9 cellular contexts compared by ENCODE assay signal in the genomic region with DNA sequence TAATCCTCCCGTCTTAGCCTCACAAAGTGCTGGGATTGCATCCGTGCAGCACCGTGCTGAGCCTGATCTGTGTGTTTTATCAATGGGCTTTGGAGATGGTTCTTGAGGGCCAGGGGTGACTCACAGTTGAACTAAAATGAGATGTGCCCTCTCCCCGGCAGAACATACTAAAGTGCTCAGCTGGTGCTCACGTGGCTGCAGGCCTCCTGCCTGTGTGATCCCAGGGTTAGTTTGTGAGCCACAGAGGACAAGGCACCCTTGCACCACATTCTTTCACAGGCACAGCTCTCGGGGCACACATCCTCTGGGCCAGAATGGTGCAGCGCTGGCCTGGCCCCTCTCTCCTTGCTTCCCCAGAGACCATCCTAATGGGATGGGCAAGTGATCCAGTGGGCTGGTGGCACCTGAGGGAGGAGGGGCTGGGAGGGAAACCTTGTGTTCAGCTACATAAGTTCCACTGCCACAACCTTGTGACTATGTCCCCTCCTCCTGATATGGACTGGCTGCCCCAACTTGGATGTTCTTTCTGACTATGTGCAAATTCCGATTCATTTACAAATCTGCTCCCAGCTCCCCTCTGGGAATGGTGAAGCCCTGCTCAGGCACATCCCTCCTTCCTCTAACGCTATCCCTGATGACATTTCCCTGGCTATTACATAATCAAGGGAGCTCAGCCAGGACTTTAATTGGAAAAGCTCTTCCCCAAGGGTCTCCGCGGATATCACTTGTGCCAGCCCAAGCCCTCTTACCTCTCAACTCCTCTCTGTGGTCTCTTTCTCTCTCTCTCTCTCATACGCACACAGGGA.
DNase-seq lines count a peak whose midpoint lies in the region; ATAC-seq and TF ChIP-seq lines count a peak whose summit lies in the region.
"Had no signal": no experiment of that assay in that cellular context is flagged by ENCODE, and none has a peak within 500 bp of the region (broad histone marks: within the 10 kb centered on the region; RNA-seq: fewer than 3 reads in every experiment).

No MANE protein-coding gene starts in this region.

- peak; percentile 84 for DNase-seq in EL
- DNase-seq in HT1080 (ENCODE audit: low read depth): peak; percentile 58
- no peak for DNase-seq in neural crest cell (ENCODE audit: low read depth, low spot score)
- no peak for DNase-seq in NCI-H774 (lab: John Stamatoyannopoulos, UW)
- DNase-seq: dorsolateral prefrontal cortex had no signal

- peak overlapping the region; percentile 47 for H3K27ac Mint-ChIP-seq in dendritic cell treated with granulocyte-macrophage colony-stimulating factor and Interleukin-4, amounts not matched to agents 40 ng/mL and 50 ng/mL, for 4 days
- H3K27ac Mint-ChIP-seq in neural crest cell (ENCODE audit: unreplicated experiment): peak overlapping the region; percentile 21

- peaks cover 3% of the 10 kb centered on the region for H3K27me3 Mint-ChIP-seq in dendritic cell treated with granulocyte-macrophage colony-stimulating factor and Interleukin-4, amounts not matched to agents 40 ng/mL and 50 ng/mL, for 4 days
- no peaks in the 10 kb centered on the region for H3K27me3 Mint-ChIP-seq in neural crest cell (ENCODE audit: low read depth)

- no peaks in the 10 kb centered on the region for H3K9me3 Mint-ChIP-seq in dendritic cell treated with granulocyte-macrophage colony-stimulating factor and Interleukin-4, amounts not matched to agents 40 ng/mL and 50 ng/mL, for 4 days
- H3K9me3 Mint-ChIP-seq in neural crest cell: no peaks in the 10 kb centered on the region

- H3K36me3 Mint-ChIP-seq in dendritic cell treated with granulocyte-macrophage colony-stimulating factor and Interleukin-4, amounts not matched to agents 40 ng/mL and 50 ng/mL, for 4 days (ENCODE audit: low read depth): no peaks in the 10 kb centered on the region
- H3K36me3 Mint-ChIP-seq in neural crest cell (ENCODE audit: low read depth): no peaks in the 10 kb centered on the region

- H3K4me1 Mint-ChIP-seq in dendritic cell treated with granulocyte-macrophage colony-stimulating factor and Interleukin-4, amounts not matched to agents 40 ng/mL and 50 ng/mL, for 4 days (ENCODE audit: low read depth): peaks cover 88% of the 10 kb centered on the region
- H3K4me1 Mint-ChIP-seq in neural crest cell: no peaks in the 10 kb centered on the region

- ATAC-seq in esophagus mucosa (no peak), GM21717 (IDR thresholded peaks at IDR 0.05; ENCODE audit: unreplicated experiment) (no peak)
- ATAC-seq: Panc1 had no signal

- no peak for TF ChIP-seq CTCF in neural crest cell (conservative IDR thresholded peaks at IDR 0.05)

- intact Hi-C loops in dendritic cell treated with granulocyte-macrophage colony-stimulating factor and Interleukin-4, amounts not matched to agents 40 ng/mL and 50 ng/mL, for 4 days (cut with micrococcal nuclease): no loop called here

- no peak overlapping the region for H3K4me3 Mint-ChIP-seq in dendritic cell treated with granulocyte-macrophage colony-stimulating factor and Interleukin-4, amounts not matched to agents 40 ng/mL and 50 ng/mL, for 4 days
- no peak overlapping the region for H3K4me3 Mint-ChIP-seq in neural crest cell

Comparison
In these comparisons a context has a peak if more than half of its experiments do, and no peak if none do; other contexts are left out.
1. DNase-seq: peak in EL (single experiment) and HT1080 (single experiment); none in neural crest cell (single experiment) and NCI-H774 (single experiment).